Comparison of ENCODE assay signal across 22 cellular contexts in genomic region chr11:118843518-118843917, GRCh38. TPM values are rescaled to one million over a fixed set of nuclear protein-coding genes. Genes with fewer than 3 reads are reported as not detected.
"Had no signal": no experiment of that assay in that cellular context is flagged by ENCODE, and none has a peak within 500 bp of the region (broad histone marks: within the 10 kb centered on the region; RNA-seq: fewer than 3 reads in every experiment).

No MANE protein-coding gene starts in this region.

- H3K27me3 ChIP-seq: esophagus squamous epithelium, heart right ventricle, right lobe of liver, tibial artery had no signal

- ATAC-seq: heart right ventricle; right lobe of liver; stimulated activated memory B cell treated with anti-CD40 and anti-IgM and Interleukin-4, amounts not matched to agents 10 μg/mL and 1 μg/mL and 100 μg/mL, for 72 hours; WTC11 had no signal

- H3K4me1 ChIP-seq: left ventricle myocardium inferior had no signal

- H3K27me3 Mint-ChIP-seq: activated CD4-positive, alpha-beta T cell treated with anti-CD3 and anti-CD28 coated beads, Interleukin-2, amount 10 ng/mL, durations not matched to agents 7 days and 5 days; naive B cell; stimulated activated memory B cell treated with anti-CD40 and anti-IgM and Interleukin-4, amounts not matched to agents 10 μg/mL and 1 μg/mL and 100 μg/mL, for 72 hours had no signal

- H3K4me3 ChIP-seq: esophagus squamous epithelium, heart right ventricle, left ventricle myocardium inferior, right lobe of liver, SK-N-MC, smooth muscle cell, tibial artery had no signal

- H3K36me3 ChIP-seq: esophagus squamous epithelium, heart right ventricle, left ventricle myocardium inferior, right lobe of liver, tibial artery had no signal

- H3K27ac ChIP-seq: esophagus squamous epithelium, heart right ventricle, left ventricle myocardium inferior, right lobe of liver, SK-N-MC, tibial artery had no signal

- H3K27ac Mint-ChIP-seq: activated CD4-positive, alpha-beta T cell treated with anti-CD3 and anti-CD28 coated beads, Interleukin-2, amount 10 ng/mL, durations not matched to agents 7 days and 5 days; activated naive CD4-positive, alpha-beta T cell treated with anti-CD3 and anti-CD28 coated beads, Interleukin-2, amount 10 ng/mL, durations not matched to agents 7 days and 5 days; activated T-helper 1 cell treated with anti-CD3 and anti-CD28 coated beads, Interleukin-12 subunit alpha, Interleukin-12 subunit beta, Interleukin-2, Interleukin-4 antibody, amounts not matched to agents 30 ng/mL and 10 ng/mL and 1 ng/mL, durations not matched to agents 14 hours and 24 hours and 36 hours; stimulated activated memory B cell treated with anti-CD40 and anti-IgM and Interleukin-4, amounts not matched to agents 10 μg/mL and 1 μg/mL and 100 μg/mL, for 72 hours; T-helper 2 cell treated with Interferon-gamma antibody and Interleukin-4, amounts not matched to agents 5 μg/mL and 100 μg/mL, for 36 hours; WTC11 had no signal

- FAIRE-seq: endothelial cell of umbilical vein, urothelium cell line had no signal

- H3K36me3 Mint-ChIP-seq: activated naive CD4-positive, alpha-beta T cell treated with anti-CD3 and anti-CD28 coated beads, Interleukin-2, amount 10 ng/mL, durations not matched to agents 7 days and 5 days; naive B cell; stimulated activated memory B cell treated with anti-CD40 and anti-IgM and Interleukin-4, amounts not matched to agents 10 μg/mL and 1 μg/mL and 100 μg/mL, for 72 hours; WTC11 had no signal

- H3K9me3 Mint-ChIP-seq: activated CD4-positive, alpha-beta T cell treated with anti-CD3 and anti-CD28 coated beads, Interleukin-2, amount 10 ng/mL, durations not matched to agents 7 days and 5 days; activated naive CD4-positive, alpha-beta T cell treated with anti-CD3 and anti-CD28 coated beads, Interleukin-2, amount 10 ng/mL, durations not matched to agents 7 days and 5 days; activated T-helper 1 cell treated with anti-CD3 and anti-CD28 coated beads, Interleukin-12 subunit alpha, Interleukin-12 subunit beta, Interleukin-2, Interleukin-4 antibody, amounts not matched to agents 30 ng/mL and 10 ng/mL and 1 ng/mL, durations not matched to agents 14 hours and 24 hours and 36 hours; naive B cell; stimulated activated memory B cell treated with anti-CD40 and anti-IgM and Interleukin-4, amounts not matched to agents 10 μg/mL and 1 μg/mL and 100 μg/mL, for 72 hours; T-helper 2 cell treated with Interferon-gamma antibody and Interleukin-4, amounts not matched to agents 5 μg/mL and 100 μg/mL, for 36 hours; WTC11 had no signal

- DNase-seq: activated CD4-positive, alpha-beta T cell treated with anti-CD3 and anti-CD28 coated beads, Interleukin-2, amount 10 ng/mL, durations not matched to agents 7 days and 5 days; activated naive CD4-positive, alpha-beta T cell treated with anti-CD3 and anti-CD28 coated beads, Interleukin-2, amount 10 ng/mL, durations not matched to agents 7 days and 5 days; effector CD4-positive, alpha-beta T cell; esophagus squamous epithelium; heart right ventricle; kidney glomerular epithelial cell; left ventricle myocardium inferior; mammary epithelial cell; naive B cell; right lobe of liver; stimulated activated CD4-positive, alpha-beta T cell treated with anti-CD3 and anti-CD28 coated beads, Interleukin-4, amount 100 ng/mL, for 4 hours; tibial artery had no signal

- H3K4me2 ChIP-seq: smooth muscle cell had no signal

- H3K9me3 ChIP-seq: esophagus squamous epithelium, heart right ventricle, left ventricle myocardium inferior, right lobe of liver, tibial artery had no signal

- H3K4me3 Mint-ChIP-seq: activated CD4-positive, alpha-beta T cell treated with anti-CD3 and anti-CD28 coated beads, Interleukin-2, amount 10 ng/mL, durations not matched to agents 7 days and 5 days; activated naive CD4-positive, alpha-beta T cell treated with anti-CD3 and anti-CD28 coated beads, Interleukin-2, amount 10 ng/mL, durations not matched to agents 7 days and 5 days; activated T-helper 1 cell treated with anti-CD3 and anti-CD28 coated beads, Interleukin-12 subunit alpha, Interleukin-12 subunit beta, Interleukin-2, Interleukin-4 antibody, amounts not matched to agents 30 ng/mL and 10 ng/mL and 1 ng/mL, durations not matched to agents 14 hours and 24 hours and 36 hours; naive B cell; stimulated activated memory B cell treated with anti-CD40 and anti-IgM and Interleukin-4, amounts not matched to agents 10 μg/mL and 1 μg/mL and 100 μg/mL, for 72 hours; T-helper 2 cell treated with Interferon-gamma antibody and Interleukin-4, amounts not matched to agents 5 μg/mL and 100 μg/mL, for 36 hours; WTC11 had no signal

RNA-seq across cellular contexts. Expression of gene CXCR5, which starts 40.2 kb away (rescaled TPM):
- total RNA-seq: cerebellum, endothelial cell of umbilical vein, left ventricle myocardium inferior, mammary epithelial cell, osteocyte, smooth muscle cell had no signal
- polyA plus RNA-seq: endothelial cell of umbilical vein, mammary epithelial cell, smooth muscle cell had no signal
